In the genomic region with DNA sequence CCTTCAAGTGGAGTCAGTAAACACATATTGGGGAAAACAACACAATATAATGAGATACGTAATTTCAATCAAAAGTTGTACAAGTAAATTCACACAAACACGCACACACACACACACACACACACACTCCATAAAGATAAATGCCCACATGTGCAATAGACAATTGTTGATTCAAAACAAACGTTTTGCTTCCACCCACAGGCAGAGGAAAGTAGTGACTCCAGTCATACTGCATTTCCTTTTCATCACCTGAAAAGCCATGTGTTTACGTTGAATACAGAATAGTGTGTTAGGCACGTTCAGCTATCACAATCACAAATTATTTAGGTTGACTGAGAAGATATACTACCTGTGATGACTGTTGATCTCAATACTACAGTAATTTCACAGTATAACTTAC, we compare ENCODE assay signal across 14 cellular contexts.
DNase-seq lines count a peak whose midpoint lies in the region; ATAC-seq and TF ChIP-seq lines count a peak whose summit lies in the region.
"Had no signal": no experiment of that assay in that cellular context is flagged by ENCODE, and none has a peak within 500 bp of the region (broad histone marks: within the 10 kb centered on the region; RNA-seq: fewer than 3 reads in every experiment).

No MANE protein-coding gene starts in this region.

- no peak overlapping the region for H3K4me2 ChIP-seq in SK-N-SH
- no peak overlapping the region for H3K4me2 ChIP-seq in osteoblast (ENCODE audit: insufficient read depth, low read length)
- H3K4me2 ChIP-seq: BLaER1 had no signal

- TF ChIP-seq CTCF in SK-N-SH (IDR thresholded peaks at IDR 0.05) (no peak), cardiac fibroblast (IDR thresholded peaks at IDR 0.05; ENCODE audit: low read depth, low read length) (peak; percentile 17), GM10266 (IDR thresholded peaks at IDR 0.05; ENCODE audit: control insufficient read depth, insufficient read depth, low read depth, missing control alignments) (no peak), osteoblast (IDR thresholded peaks at IDR 0.05; ENCODE audit: extremely low read depth, low read depth, low read length) (no peak)

- H3K4me3 ChIP-seq in SK-N-SH (ENCODE audit: low read depth in 2 of 2, low read length in 1 of 2) = no peak overlapping the region
- no peak overlapping the region for H3K4me3 ChIP-seq in cardiac fibroblast (replicated peaks in 1 of 2; ENCODE audit: low read depth in 2 of 2, low read length in 2 of 2)
- H3K4me3 ChIP-seq in osteoblast (ENCODE audit: insufficient read depth, low read length) = no peak overlapping the region
- H3K4me3 ChIP-seq: BLaER1, coronary artery, stomach had no signal

- H3F3A ChIP-seq in SK-N-SH (replicated peaks; ENCODE audit: insufficient read depth) = no peaks in the 10 kb centered on the region

- no peaks in the 10 kb centered on the region for H3K9me2 ChIP-seq in SK-N-SH

- H3K9me3 ChIP-seq in SK-N-SH (no peaks in the 10 kb centered on the region), osteoblast (ENCODE audit: low read depth, low read length) (no peaks in the 10 kb centered on the region)
- H3K9me3 ChIP-seq: BLaER1, stomach had no signal

- 8% methylated on average over 5 of the region's 5 CpGs for WGBS in SK-N-SH (ENCODE audit: low lambda C conversion rate)

- no peaks in the 10 kb centered on the region for H3K27me3 Mint-ChIP-seq in activated CD8-positive, alpha-beta T cell treated with anti-CD3 and anti-CD28 coated beads, Interleukin-2, amount 10 ng/mL, durations not matched to agents 7 days and 5 days (ENCODE audit: low read depth)
- H3K27me3 Mint-ChIP-seq: naive B cell had no signal

- TF ChIP-seq RAD21 in SK-N-SH (IDR thresholded peaks at IDR 0.05; ENCODE audit: low read length) = peak; percentile 53

- no peaks in the 10 kb centered on the region for H3K9me3 Mint-ChIP-seq in activated CD8-positive, alpha-beta T cell treated with anti-CD3 and anti-CD28 coated beads, Interleukin-2, amount 10 ng/mL, durations not matched to agents 7 days and 5 days (ENCODE audit: insufficient read depth)
- H3K9me3 Mint-ChIP-seq: activated T-helper 1 cell treated with anti-CD3 and anti-CD28 coated beads, Interleukin-12 subunit alpha, Interleukin-12 subunit beta, Interleukin-2, Interleukin-4 antibody, amounts not matched to agents 30 ng/mL and 10 ng/mL and 1 ng/mL, durations not matched to agents 14 hours and 24 hours and 36 hours; naive B cell had no signal

- H3K36me3 ChIP-seq in SK-N-SH (replicated peaks in 1 of 2; ENCODE audit: control insufficient read depth in 1 of 2, insufficient read depth in 2 of 2, low read length in 1 of 2) = no peaks in the 10 kb centered on the region
- H3K36me3 ChIP-seq in osteoblast (ENCODE audit: insufficient read depth, low read length) = no peaks in the 10 kb centered on the region
- H3K36me3 ChIP-seq: BLaER1, stomach had no signal

- no peaks in the 10 kb centered on the region for H3K4me1 Mint-ChIP-seq in activated CD8-positive, alpha-beta T cell treated with anti-CD3 and anti-CD28 coated beads, Interleukin-2, amount 10 ng/mL, durations not matched to agents 7 days and 5 days (ENCODE audit: low read depth)
- H3K4me1 Mint-ChIP-seq: naive B cell had no signal

- no peak for ATAC-seq in SK-N-SH treated with all-trans-retinoic acid at 6 μM for 48 hours
- ATAC-seq in activated CD8-positive, alpha-beta T cell treated with anti-CD3 and anti-CD28 coated beads, Interleukin-2, amount 10 ng/mL, durations not matched to agents 7 days and 5 days = no peak
- no peak for ATAC-seq in stimulated activated naive CD8-positive, alpha-beta T cell treated with anti-CD3 and anti-CD28 coated beads, Interleukin-15, Interleukin-2, amounts not matched to agents 100 U/mL and 50 U/mL, for 24 hours

- H2AFZ ChIP-seq in SK-N-SH (ENCODE audit: low read depth) (no peak overlapping the region), osteoblast (ENCODE audit: low read length) (no peak overlapping the region)

- H3K79me2 ChIP-seq in SK-N-SH (ENCODE audit: insufficient read depth) (no peaks in the 10 kb centered on the region), osteoblast (ENCODE audit: insufficient read depth, low read length) (no peaks in the 10 kb centered on the region)

- TF ChIP-seq EP300 in SK-N-SH (IDR thresholded peaks at IDR 0.05; ENCODE audit: borderline replicate concordance in 1 of 2, low read depth in 1 of 2, low read length in 1 of 2) = no peak

- DNase-seq in SK-N-SH (no peak), NCI-H748 (lab: John Stamatoyannopoulos, UW; ENCODE audit: unreplicated experiment) (peak; percentile 76), cardiac fibroblast (ENCODE audit: low read depth in 2 of 2) (peak in 1 of 2 donors; percentile 23), GM10266 (ENCODE audit: extremely low spot score) (no peak), osteoblast (ENCODE audit: insufficient read length, low spot score, missing footprints) (no peak)
- no peak for DNase-seq in activated CD8-positive, alpha-beta T cell treated with anti-CD3 and anti-CD28 coated beads, Interleukin-2, amount 10 ng/mL, durations not matched to agents 7 days and 5 days
- no peak for DNase-seq in stimulated activated naive CD8-positive, alpha-beta T cell treated with anti-CD3 and anti-CD28 coated beads, Interleukin-15, Interleukin-2, amounts not matched to agents 100 U/mL and 50 U/mL, for 24 hours
- DNase-seq: naive B cell, NCI-H1048, stomach had no signal

- H3K4me1 ChIP-seq in SK-N-SH (ENCODE audit: control insufficient read depth in 1 of 2, insufficient read depth in 2 of 2, low read depth in 1 of 2, low read length in 1 of 2) (no peaks in the 10 kb centered on the region), osteoblast (ENCODE audit: insufficient read depth, low read length) (no peaks in the 10 kb centered on the region)
- H3K4me1 ChIP-seq: BLaER1, stomach had no signal

- no peak overlapping the region for H3K9ac ChIP-seq in SK-N-SH
- H3K9ac ChIP-seq: BLaER1 had no signal

- H3K27me3 ChIP-seq in SK-N-SH (ENCODE audit: insufficient read depth) (no peaks in the 10 kb centered on the region), osteoblast (ENCODE audit: insufficient read depth, low read length) (no peaks in the 10 kb centered on the region)
- H3K27me3 ChIP-seq: BLaER1, stomach had no signal

- H4K20me1 ChIP-seq in SK-N-SH (ENCODE audit: insufficient read depth) (no peaks in the 10 kb centered on the region), osteoblast (ENCODE audit: insufficient read depth, low read length) (no peaks in the 10 kb centered on the region)
- H4K20me1 ChIP-seq: BLaER1 had no signal

- POLR2A ChIA-PET in SK-N-SH (lab: Yijun Ruan, JAX) = no interaction called here
- POLR2A ChIA-PET in activated CD8-positive, alpha-beta T cell treated with anti-CD3 and anti-CD28 coated beads, Interleukin-2, amount 10 ng/mL, durations not matched to agents 7 days and 5 days (lab: Charles Lee) = no interaction called here

- CTCF ChIA-PET in SK-N-SH (lab: Yijun Ruan, JAX) = interaction anchor here (0.8 to 1.5 kb wide), 3 partner anchors 10 to 69 kb away, joined by 3 to 5 read pairs (median 4); no protein-coding TSS in a partner anchor
- CTCF ChIA-PET in activated CD8-positive, alpha-beta T cell treated with anti-CD3 and anti-CD28 coated beads, Interleukin-2, amount 10 ng/mL, durations not matched to agents 7 days and 5 days (lab: Charles Lee) = no interaction called here

- H3K27ac ChIP-seq in SK-N-SH (ENCODE audit: low read depth in 2 of 2, low read length in 1 of 2) (no peak overlapping the region), osteoblast (ENCODE audit: low read depth, low read length) (no peak overlapping the region)
- H3K27ac ChIP-seq: BLaER1, coronary artery, stomach had no signal

- no peak overlapping the region for H3K4me3 Mint-ChIP-seq in activated CD8-positive, alpha-beta T cell treated with anti-CD3 and anti-CD28 coated beads, Interleukin-2, amount 10 ng/mL, durations not matched to agents 7 days and 5 days
- H3K4me3 Mint-ChIP-seq: activated T-helper 1 cell treated with anti-CD3 and anti-CD28 coated beads, Interleukin-12 subunit alpha, Interleukin-12 subunit beta, Interleukin-2, Interleukin-4 antibody, amounts not matched to agents 30 ng/mL and 10 ng/mL and 1 ng/mL, durations not matched to agents 14 hours and 24 hours and 36 hours; naive B cell had no signal

- no peak overlapping the region for H3K27ac Mint-ChIP-seq in activated CD8-positive, alpha-beta T cell treated with anti-CD3 and anti-CD28 coated beads, Interleukin-2, amount 10 ng/mL, durations not matched to agents 7 days and 5 days
- H3K27ac Mint-ChIP-seq: activated T-helper 1 cell treated with anti-CD3 and anti-CD28 coated beads, Interleukin-12 subunit alpha, Interleukin-12 subunit beta, Interleukin-2, Interleukin-4 antibody, amounts not matched to agents 30 ng/mL and 10 ng/mL and 1 ng/mL, durations not matched to agents 14 hours and 24 hours and 36 hours; naive B cell had no signal

- H3K36me3 Mint-ChIP-seq in activated CD8-positive, alpha-beta T cell treated with anti-CD3 and anti-CD28 coated beads, Interleukin-2, amount 10 ng/mL, durations not matched to agents 7 days and 5 days (ENCODE audit: low read depth) = no peaks in the 10 kb centered on the region
- H3K36me3 Mint-ChIP-seq: naive B cell had no signal

TF ChIP-seq in SK-N-SH, 30 proteins besides CTCF, POLR2A, EP300 and RAD21:
- TF ChIP-seq EZH2phosphoT487 (IDR thresholded peaks at IDR 0.05; ENCODE audit: borderline replicate concordance, low read depth) (no peak), RCOR1 (IDR thresholded peaks at IDR 0.05; ENCODE audit: low read length) (no peak), YY1 (IDR thresholded peaks at IDR 0.05; ENCODE audit: low read depth) (no peak), TEAD4 (IDR thresholded peaks at IDR 0.05; ENCODE audit: borderline replicate concordance, insufficient read depth) (no peak)

TF ChIP-seq in SK-N-SH treated with all-trans-retinoic acid at 6 μM for 48 hours, 23 proteins besides CTCF, POLR2A, EP300 and RAD21 (continues in another document):
- TF ChIP-seq ISL1 (CRISPR knock-in tag; IDR thresholded peaks at IDR 0.05) (no peak), CSDC2 (CRISPR knock-in tag; IDR thresholded peaks at IDR 0.05) (no peak), ZFP3 (CRISPR knock-in tag; IDR thresholded peaks at IDR 0.05) (no peak), SNAI2 (CRISPR knock-in tag; IDR thresholded peaks at IDR 0.05) (no peak), TOX (CRISPR knock-in tag; IDR thresholded peaks at IDR 0.05; ENCODE audit: borderline replicate concordance) (no peak), GLIS3 (CRISPR knock-in tag; IDR thresholded peaks at IDR 0.05) (no peak)
- TF ChIP-seq, protein P1, sequence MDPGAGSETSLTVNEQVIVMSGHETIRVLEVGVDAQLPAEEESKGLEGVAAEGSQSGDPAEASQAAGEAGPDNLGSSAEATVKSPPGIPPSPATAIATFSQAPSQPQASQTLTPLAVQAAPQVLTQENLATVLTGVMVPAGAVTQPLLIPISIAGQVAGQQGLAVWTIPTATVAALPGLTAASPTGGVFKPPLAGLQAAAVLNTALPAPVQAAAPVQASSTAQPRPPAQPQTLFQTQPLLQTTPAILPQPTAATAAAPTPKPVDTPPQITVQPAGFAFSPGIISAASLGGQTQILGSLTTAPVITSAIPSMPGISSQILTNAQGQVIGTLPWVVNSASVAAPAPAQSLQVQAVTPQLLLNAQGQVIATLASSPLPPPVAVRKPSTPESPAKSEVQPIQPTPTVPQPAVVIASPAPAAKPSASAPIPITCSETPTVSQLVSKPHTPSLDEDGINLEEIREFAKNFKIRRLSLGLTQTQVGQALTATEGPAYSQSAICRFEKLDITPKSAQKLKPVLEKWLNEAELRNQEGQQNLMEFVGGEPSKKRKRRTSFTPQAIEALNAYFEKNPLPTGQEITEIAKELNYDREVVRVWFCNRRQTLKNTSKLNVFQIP (CRISPR knock-in tag; IDR thresholded peaks at IDR 0.05; ENCODE audit: borderline replicate concordance, low read depth) = no peak
